In genomic region chr6:6315660-6316059, GRCh38 we compare ENCODE assay signal across 8 cellular contexts. TPM values are rescaled to one million over a fixed set of nuclear protein-coding genes. Genes with fewer than 3 reads are reported as not detected.
DNase-seq lines count a peak whose midpoint lies in the region; ATAC-seq, FAIRE-seq and TF ChIP-seq lines count a peak whose summit lies in the region.

No MANE protein-coding gene starts in this region.

- no peak for FAIRE-seq in kidney (lab: Jason Lieb, UNC)

- peak; percentile 80 for TF ChIP-seq CTCF in GM12875 (IDR thresholded peaks at IDR 0.05; ENCODE audit: borderline replicate concordance, insufficient read depth, low read depth, low read length)
- peak; percentile 87 for TF ChIP-seq CTCF in kidney (IDR thresholded peaks at IDR 0.05; ENCODE audit: borderline replicate concordance, extremely low read depth, insufficient read depth)

- no peaks in the 10 kb centered on the region for H3K9me3 ChIP-seq in kidney (ENCODE audit: control insufficient read depth in 1 of 2, low read length in 2 of 2)

- H3K27ac ChIP-seq in kidney (ENCODE audit: low read depth in 2 of 2, low read length in 2 of 2), result no peak overlapping the region

- H3K9ac ChIP-seq in kidney (ENCODE audit: low read length in 2 of 2), result no peak overlapping the region

- H3K4me1 ChIP-seq in kidney (ENCODE audit: control insufficient read depth in 1 of 2, insufficient read depth in 1 of 2, low read depth in 1 of 2, low read length in 2 of 2), result peaks cover 0 to 2% of the 10 kb centered on the region in 2 donors

- H3K36me3 ChIP-seq in kidney (ENCODE audit: control insufficient read depth in 1 of 2, insufficient read depth in 2 of 2, low read length in 2 of 2), result no peaks in the 10 kb centered on the region

- peak; percentile 65 to 72 for DNase-seq in AML-193 (lab: John Stamatoyannopoulos, UW)
- DNase-seq in NCI-H2227 treated with DMSO at 0.1 percent for 48 hours (lab: John Stamatoyannopoulos, UW), result peak; percentile 10
- DNase-seq in astrocyte of the hippocampus (ENCODE audit: low read depth, low spot score), result peak; percentile 71
- no peak for DNase-seq in kidney
- peak; percentile 60 for DNase-seq in stimulated activated CD8-positive, alpha-beta memory T cell treated with anti-CD3 and anti-CD28 coated beads, Interleukin-4, amount 100 ng/mL, for 48 hours

- intact Hi-C loops in kidney (cut with DNase I), result no loop called here

- H3K4me3 ChIP-seq in GM12875 (ENCODE audit: low read depth, low read length), result no peak overlapping the region
- H3K4me3 ChIP-seq in kidney (ENCODE audit: low read length in 2 of 2), result no peak overlapping the region

- ATAC-seq in HG02973 (IDR thresholded peaks at IDR 0.05; ENCODE audit: unreplicated experiment), result no peak
- no peak for ATAC-seq in HG03025 (IDR thresholded peaks at IDR 0.05; ENCODE audit: low FRiP score, unreplicated experiment)

RNA-seq across cellular contexts. Expression of gene F13A1, which starts 4.8 kb away (rescaled TPM):
- 275 TPM for total RNA-seq in kidney
- 28.9 TPM for polyA plus RNA-seq in kidney (ENCODE audit: insufficient read depth, low read depth, low replicate concordance)
